In the genomic region with DNA sequence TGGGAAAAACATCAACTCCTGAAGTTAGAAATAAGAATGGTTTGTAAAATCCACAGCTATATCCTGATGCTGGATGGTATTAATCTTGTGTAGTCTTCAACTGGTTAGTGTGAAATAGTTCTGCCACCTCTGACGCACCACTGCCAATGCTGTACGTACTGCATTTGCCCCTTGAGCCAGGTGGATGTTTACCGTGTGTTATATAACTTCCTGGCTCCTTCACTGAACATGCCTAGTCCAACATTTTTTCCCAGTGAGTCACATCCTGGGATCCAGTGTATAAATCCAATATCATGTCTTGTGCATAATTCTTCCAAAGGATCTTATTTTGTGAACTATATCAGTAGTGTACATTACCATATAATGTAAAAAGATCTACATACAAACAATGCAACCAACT, we compare ENCODE assay signal across 15 cellular contexts. TPM values are rescaled to one million over a fixed set of nuclear protein-coding genes. Genes with fewer than 3 reads are reported as not detected.
A peak's percentile ranks its signal among the peaks of the same experiment; 100 is the strongest.
DNase-seq lines count a peak whose midpoint lies in the region; TF ChIP-seq lines count a peak whose summit lies in the region.
"Not testable (repeated sequence)": the region's sequence is repeated elsewhere in the genome, so short reads cannot be mapped to it uniquely, and the experiment has no call there.
"Had no signal": no experiment of that assay in that cellular context is flagged by ENCODE, and none has a peak within 500 bp of the region (broad histone marks: within the 10 kb centered on the region; RNA-seq: fewer than 3 reads in every experiment).

No MANE protein-coding gene starts in this region.

- H3K27me3 ChIP-seq in Caco-2 (replicated peaks; ENCODE audit: control insufficient read depth, insufficient read depth, low read length); PC-9 (ENCODE audit: insufficient read depth, low read depth); transverse colon: not testable (repeated sequence)

- TF ChIP-seq EP300 in transverse colon (IDR thresholded peaks at IDR 0.05; ENCODE audit: low read depth) = not testable (repeated sequence)

- H3K4me1 ChIP-seq in Caco-2, transverse colon: not testable (repeated sequence)
- peaks cover 21% of the 10 kb centered on the region for H3K4me1 ChIP-seq in PC-9 (replicated peaks; ENCODE audit: insufficient read depth)

- H3K27ac ChIP-seq in PC-9 (peak overlapping the region; percentile 63), transverse colon (peak overlapping the region in 2 of 4 donors; percentile 17 to 37)

- not testable (repeated sequence) for H3K4me3 Mint-ChIP-seq in Caco-2 (ENCODE audit: unreplicated experiment); chondrocyte (ENCODE audit: unreplicated experiment)

- H3K36me3 Mint-ChIP-seq in Caco-2 (ENCODE audit: insufficient read depth, unreplicated experiment) = peaks cover 53% of the 10 kb centered on the region
- H3K36me3 Mint-ChIP-seq in chondrocyte (ENCODE audit: low read depth) = peaks cover 32% of the 10 kb centered on the region

- H4K20me1 ChIP-seq in PC-9 (ENCODE audit: insufficient read depth) = not testable (repeated sequence)

- not testable (repeated sequence) for H3K36me3 ChIP-seq in Caco-2 (ENCODE audit: control insufficient read depth, insufficient read depth, low read length)
- peaks cover 56% of the 10 kb centered on the region for H3K36me3 ChIP-seq in PC-9 (ENCODE audit: low read depth)
- H3K36me3 ChIP-seq in transverse colon = peaks cover 0 to 58% (median 28%) of the 10 kb centered on the region in 4 donors

- H3K27me3 Mint-ChIP-seq in Caco-2 (ENCODE audit: insufficient read depth, unreplicated experiment); chondrocyte (ENCODE audit: low read depth): not testable (repeated sequence)

- BruUV-seq in Caco-2 (replicated peaks; lab: Mats Ljungman, UMichigan) (TSS peak; percentile 99), PC-9 (replicated peaks; lab: Mats Ljungman, UMichigan) (TSS peak; percentile 50)

- not testable (repeated sequence) for H3K9me2 ChIP-seq in PC-9 (ENCODE audit: insufficient read depth)

- H3F3A ChIP-seq in PC-9 (ENCODE audit: insufficient read depth, low read depth) = peaks cover 84% of the 10 kb centered on the region

- WGBS in transverse colon (ENCODE audit: low coverage in 1 of 2), 2 donors = 33 to 58% methylated on average over 3 of the region's 3 CpGs

- DNase-seq in Caco-2; chondrocyte (ENCODE audit: low spot score): not testable (repeated sequence)
- DNase-seq in HCEC 1CT = peak; percentile 9
- DNase-seq in PC-9 = peak; percentile 40 to 75
- peak; percentile 13 for DNase-seq in activated CD8-positive, alpha-beta memory T cell treated with anti-CD3 and anti-CD28 coated beads for 24 hours
- DNase-seq in glomerular visceral epithelial cell (ENCODE audit: extremely low spot score) = peak; percentile 61
- peak; percentile 43 for DNase-seq in mucosa of gallbladder (ENCODE audit: low spot score)
- peak; percentile 39 for DNase-seq in transverse colon

- not testable (repeated sequence) for H3K9me3 ChIP-seq in Caco-2; PC-9 (ENCODE audit: insufficient read depth, low read depth); transverse colon

- POLR2A ChIA-PET in Caco-2 (lab: Charles Lee) = not testable (repeated sequence)
- POLR2A ChIA-PET in PC-9 (lab: Charles Lee; ENCODE audit: unreplicated experiment) = interaction anchor here (0.8 kb wide), 1 partner anchor 13 kb away, joined by 3 read pairs; a partner anchor contains a TSS

- not testable (repeated sequence) for H3K4me2 ChIP-seq in PC-9

- H3K9me3 Mint-ChIP-seq in Caco-2 (ENCODE audit: unreplicated experiment); chondrocyte (ENCODE audit: low read depth): not testable (repeated sequence)

- not testable (repeated sequence) for TF ChIP-seq POLR2A in transverse colon (IDR thresholded peaks at IDR 0.05)

- TF ChIP-seq CTCF in Caco-2 (IDR thresholded peaks at IDR 0.05; ENCODE audit: insufficient read depth in 1 of 2, low read depth in 1 of 2, low read length in 1 of 2, severe bottlenecking in 1 of 2, unreplicated experiment in 1 of 2); PC-9 (conservative IDR thresholded peaks at IDR 0.05); chondrocyte (IDR thresholded peaks at IDR 0.05); transverse colon (IDR thresholded peaks at IDR 0.05): not testable (repeated sequence)

- not testable (repeated sequence) for H3K4me3 ChIP-seq in Caco-2 (ENCODE audit: low read depth, low read length); PC-9; transverse colon

- not testable (repeated sequence) for H3K4me1 Mint-ChIP-seq in Caco-2 (ENCODE audit: low read depth, unreplicated experiment)
- peaks cover 20% of the 10 kb centered on the region for H3K4me1 Mint-ChIP-seq in chondrocyte (ENCODE audit: low read depth)

- intact Hi-C loops in Caco-2 (cut with micrococcal nuclease; ENCODE audit: unreplicated experiment); PC-9 (cut with micrococcal nuclease; ENCODE audit: unreplicated experiment); transverse colon (cut with DNase I; ENCODE audit: low total_unique reads): not testable (repeated sequence)

- in situ Hi-C loops in transverse colon (cut with MboI; ENCODE audit: low pct_ligation_motif_present in 1 of 4, low pct_unique_long_range_greater_than_20kb in 1 of 4, low sequenced_read_pairs in 3 of 4) = not testable (repeated sequence)

- H3K27ac Mint-ChIP-seq in Caco-2 (ENCODE audit: unreplicated experiment) = not testable (repeated sequence)
- H3K27ac Mint-ChIP-seq in chondrocyte (ENCODE audit: unreplicated experiment) = peak overlapping the region; percentile 30

- CTCF ChIA-PET in Caco-2 (lab: Charles Lee); PC-9 (lab: Charles Lee): not testable (repeated sequence)

- H3K79me2 ChIP-seq in PC-9 (ENCODE audit: low read depth) = not testable (repeated sequence)

- H2AFZ ChIP-seq in PC-9 = not testable (repeated sequence)

RNA-seq across cellular contexts. Expression of a gene that starts 4.7 kb away (rescaled TPM):
- total RNA-seq in Caco-2 (2022) = not detected in 2 replicates
- total RNA-seq in PC-9 (2021) = not detected in 2 replicates
- 0.26 to 0.62 TPM (median 0.48 TPM) in 3 replicates for total RNA-seq in chondrocyte
- total RNA-seq in mucosa of gallbladder = 0.89 TPM
- total RNA-seq in transverse colon = not detected
- total RNA-seq: activated naive CD4-positive, alpha-beta T cell treated with anti-CD3 and anti-CD28 coated beads for 36 hours; CD8-positive, alpha-beta T cell; glomerular endothelial cell; natural killer cell; sigmoid colon; urinary bladder had no signal

RNA-seq across cellular contexts. Expression of a gene that starts 13.0 kb away (rescaled TPM):
- total RNA-seq in Caco-2 (2022) (396 and 507 TPM in 2 replicates), PC-9 (2021) (716 and 962 TPM in 2 replicates), chondrocyte (427 to 1,078 TPM (median 1,049 TPM) in 3 replicates), mucosa of gallbladder (298 TPM), transverse colon (100 to 1,000 TPM; 292 to 386 (median 318) TPM)

RNA-seq across cellular contexts. Expression of a gene that starts 48.3 kb away (rescaled TPM):
- 0.51 and 0.59 TPM in 2 replicates for total RNA-seq in Caco-2 (2022)
- not detected in 2 replicates for total RNA-seq in PC-9 (2021)
- total RNA-seq in chondrocyte = not detected in 3 replicates
- not detected for total RNA-seq in mucosa of gallbladder
- total RNA-seq in transverse colon = not detected
- total RNA-seq: activated T-cell treated with anti-CD3 and anti-CD28 coated beads, Interleukin-2, amount 50 U/mL, for 4 hours; CD8-positive, alpha-beta T cell; glomerular endothelial cell; sigmoid colon; urinary bladder had no signal
